Comparison of ENCODE assay signal across 9 cellular contexts in the genomic region with DNA sequence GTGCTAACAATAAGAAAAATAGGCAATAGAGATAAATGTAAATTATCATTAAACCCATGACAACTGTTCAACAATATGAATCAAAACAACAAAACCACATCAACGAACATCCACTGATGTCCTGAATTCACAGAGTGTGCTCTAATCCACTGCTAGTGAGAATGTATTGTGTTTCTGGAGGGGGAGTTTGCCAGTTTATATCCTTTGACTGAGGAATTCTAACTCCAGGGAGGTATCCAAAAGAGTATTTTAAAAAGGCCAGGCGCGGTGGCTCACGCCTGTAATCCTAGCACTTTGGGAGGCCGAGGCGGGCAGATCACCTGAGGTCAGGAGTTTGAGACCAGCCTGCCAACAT. TPM values are rescaled to one million over a fixed set of nuclear protein-coding genes. Genes with fewer than 3 reads are reported as not detected.
DNase-seq lines count a peak whose midpoint lies in the region; ATAC-seq and TF ChIP-seq lines count a peak whose summit lies in the region.
"Had no signal": no experiment of that assay in that cellular context is flagged by ENCODE, and none has a peak within 500 bp of the region (broad histone marks: within the 10 kb centered on the region; RNA-seq: fewer than 3 reads in every experiment).

No MANE protein-coding gene starts in this region.

- ATAC-seq in lower lobe of right lung, result no peak

- H3K27me3 ChIP-seq in lower lobe of right lung (ENCODE audit: low read depth) (no peaks in the 10 kb centered on the region), tibial artery (no peaks in the 10 kb centered on the region), H7 (ENCODE audit: control insufficient read depth, insufficient read depth, low read length) (no peaks in the 10 kb centered on the region)

- DNase-seq in activated T-cell treated with anti-CD3 and anti-CD28 coated beads, Interleukin-2, amount 50 U/mL, for 24 hours, result no peak
- no peak for DNase-seq in activated T-cell treated with anti-CD3 and anti-CD28 coated beads, Interleukin-2, amount 50 U/mL, for 1 hour
- no peak for DNase-seq in activated CD4-positive, alpha-beta memory T cell treated with anti-CD3 and anti-CD28 coated beads, Interleukin-2, amount 10 ng/mL, durations not matched to agents 7 days and 5 days
- no peak for DNase-seq in lower lobe of right lung
- DNase-seq in tibial artery, result no peak
- DNase-seq in occipital lobe (lab: John Stamatoyannopoulos, UW), result no peak
- DNase-seq in H7, result no peak
- no peak for DNase-seq in dedifferentiated amniotic fluid mesenchymal stem cell (ENCODE audit: extremely low spot score)
- DNase-seq: cortex of kidney had no signal

- peak overlapping the region; percentile 97 for H3K27ac ChIP-seq in lower lobe of right lung
- peak overlapping the region; percentile 96 to 98 for H3K27ac ChIP-seq in tibial artery

- peaks cover 25% of the 10 kb centered on the region for H3K36me3 Mint-ChIP-seq in activated T-cell treated with anti-CD3 and anti-CD28 coated beads, Interleukin-2, amount 50 U/mL, for 24 hours (ENCODE audit: low read depth)
- H3K36me3 Mint-ChIP-seq in activated CD4-positive, alpha-beta memory T cell treated with anti-CD3 and anti-CD28 coated beads, Interleukin-2, amount 10 ng/mL, durations not matched to agents 7 days and 5 days (ENCODE audit: low read depth), result peaks cover 23% of the 10 kb centered on the region

- intact Hi-C loops in lower lobe of right lung (cut with DNase I), result no loop called here
- intact Hi-C loops in tibial artery (cut with DNase I; ENCODE audit: low total_unique reads), result no loop called here

- H3K4me1 Mint-ChIP-seq in activated T-cell treated with anti-CD3 and anti-CD28 coated beads, Interleukin-2, amount 50 U/mL, for 24 hours (ENCODE audit: low read depth), result peaks cover 37% of the 10 kb centered on the region
- peaks cover 37% of the 10 kb centered on the region for H3K4me1 Mint-ChIP-seq in activated CD4-positive, alpha-beta memory T cell treated with anti-CD3 and anti-CD28 coated beads, Interleukin-2, amount 10 ng/mL, durations not matched to agents 7 days and 5 days

- H3K9me3 ChIP-seq in lower lobe of right lung, result no peaks in the 10 kb centered on the region
- H3K9me3 ChIP-seq in tibial artery, result no peaks in the 10 kb centered on the region

- H3K27me3 Mint-ChIP-seq in activated T-cell treated with anti-CD3 and anti-CD28 coated beads, Interleukin-2, amount 50 U/mL, for 24 hours, result peaks cover 8% of the 10 kb centered on the region
- H3K27me3 Mint-ChIP-seq in activated CD4-positive, alpha-beta memory T cell treated with anti-CD3 and anti-CD28 coated beads, Interleukin-2, amount 10 ng/mL, durations not matched to agents 7 days and 5 days, result peaks cover 2% of the 10 kb centered on the region

- H3K4me3 Mint-ChIP-seq in activated T-cell treated with anti-CD3 and anti-CD28 coated beads, Interleukin-2, amount 50 U/mL, for 24 hours, result peak overlapping the region; percentile 85
- H3K4me3 Mint-ChIP-seq in activated CD4-positive, alpha-beta memory T cell treated with anti-CD3 and anti-CD28 coated beads, Interleukin-2, amount 10 ng/mL, durations not matched to agents 7 days and 5 days, result peak overlapping the region; percentile 80

- H3K36me3 ChIP-seq in lower lobe of right lung (no peaks in the 10 kb centered on the region), tibial artery (no peaks in the 10 kb centered on the region), H7 (replicated peaks; ENCODE audit: control insufficient read depth, insufficient read depth, low read length) (peaks cover 7% of the 10 kb centered on the region)

- H3K9me3 Mint-ChIP-seq in activated T-cell treated with anti-CD3 and anti-CD28 coated beads, Interleukin-2, amount 50 U/mL, for 24 hours, result no peaks in the 10 kb centered on the region
- H3K9me3 Mint-ChIP-seq in activated CD4-positive, alpha-beta memory T cell treated with anti-CD3 and anti-CD28 coated beads, Interleukin-2, amount 10 ng/mL, durations not matched to agents 7 days and 5 days, result no peaks in the 10 kb centered on the region

- TF ChIP-seq CTCF in lower lobe of right lung (IDR thresholded peaks at IDR 0.05) (no peak), tibial artery (IDR thresholded peaks at IDR 0.05) (no peak)

- CTCF ChIA-PET in activated CD4-positive, alpha-beta memory T cell treated with anti-CD3 and anti-CD28 coated beads, Interleukin-2, amount 10 ng/mL, durations not matched to agents 7 days and 5 days (lab: Charles Lee), result interaction anchor here (0.7 to 1.5 kb wide), 2 partner anchors 37 to 41 kb away, joined by 3 to 7 read pairs; no protein-coding TSS in a partner anchor

- H3K4me1 ChIP-seq in lower lobe of right lung, result peaks cover 49% of the 10 kb centered on the region
- peaks cover 0 to 40% (median 30%) of the 10 kb centered on the region in 4 donors for H3K4me1 ChIP-seq in tibial artery

- POLR2A ChIA-PET in activated CD4-positive, alpha-beta memory T cell treated with anti-CD3 and anti-CD28 coated beads, Interleukin-2, amount 10 ng/mL, durations not matched to agents 7 days and 5 days (lab: Charles Lee), result interaction anchor here (0.9 to 2.6 kb wide), 3 partner anchors 41 to 111 kb away, joined by 3 to 32 read pairs (median 4); a partner anchor contains a TSS

- no peak overlapping the region for H3K27ac Mint-ChIP-seq in activated T-cell treated with anti-CD3 and anti-CD28 coated beads, Interleukin-2, amount 50 U/mL, for 24 hours
- no peak overlapping the region for H3K27ac Mint-ChIP-seq in activated CD4-positive, alpha-beta memory T cell treated with anti-CD3 and anti-CD28 coated beads, Interleukin-2, amount 10 ng/mL, durations not matched to agents 7 days and 5 days

- H3K4me3 ChIP-seq in lower lobe of right lung, result no peak overlapping the region
- no peak overlapping the region for H3K4me3 ChIP-seq in tibial artery
- no peak overlapping the region for H3K4me3 ChIP-seq in H7 (ENCODE audit: insufficient read depth, low read depth, low read length)

RNA-seq across cellular contexts. Expression of a gene that starts 1.7 kb away (rescaled TPM):
- total RNA-seq in activated CD4-positive, alpha-beta memory T cell treated with anti-CD3 and anti-CD28 coated beads, Interleukin-2, amount 10 ng/mL, durations not matched to agents 7 days and 5 days, result 10 to 100 TPM; 62.8 to 64.1 TPM
- 12.4 TPM for total RNA-seq in lower lobe of right lung
- 17.3 TPM for total RNA-seq in occipital lobe
- total RNA-seq in H7 (2014; rRNA removed; shearing (Covaris generic)), result 125 and 176 TPM in 2 replicates
